6 cellular contexts compared by ENCODE assay signal in genomic region chr17:48625502-48626201, GRCh38. TPM values are rescaled to one million over a fixed set of nuclear protein-coding genes. Genes with fewer than 3 reads are reported as not detected.
A peak's percentile ranks its signal among the peaks of the same experiment; 100 is the strongest.
DNase-seq lines count a peak whose midpoint lies in the region; ATAC-seq and TF ChIP-seq lines count a peak whose summit lies in the region.

No MANE protein-coding gene starts in this region.

- H3K36me3 Mint-ChIP-seq in natural killer cell: no peaks in the 10 kb centered on the region

- H3K4me1 Mint-ChIP-seq in natural killer cell: peaks cover 18 to 20% of the 10 kb centered on the region in 2 donors

- peak overlapping the region; percentile 89 for H3K4me3 Mint-ChIP-seq in natural killer cell

- ATAC-seq in natural killer cell (peak; percentile 58 to 75 (median 71)), GM18870 (IDR thresholded peaks at IDR 0.05; ENCODE audit: unreplicated experiment) (no peak)

- H3K27me3 Mint-ChIP-seq in natural killer cell (ENCODE audit: low read depth in 2 of 2): peaks cover 81 to 86% of the 10 kb centered on the region in 2 donors

- DNase-seq in stimulated activated CD4-positive, alpha-beta T cell treated with anti-CD3 and anti-CD28 coated beads, Interleukin-12 subunit alpha, Interleukin-12 subunit beta, amount 100 ng/mL, for 4 hours: peak; percentile 50
- no peak for DNase-seq in stimulated activated CD4-positive, alpha-beta T cell treated with anti-CD3 and anti-CD28 coated beads, Interleukin-1b, Interleukin-23, amount 100 ng/mL, for 48 hours
- DNase-seq in astrocyte of the hippocampus (ENCODE audit: low read depth, low spot score) (peak; percentile 29), natural killer cell (peak; percentile 39), SKM-1 (lab: John Stamatoyannopoulos, UW; ENCODE audit: unreplicated experiment) (no peak)

- no peak for TF ChIP-seq CTCF in natural killer cell (IDR thresholded peaks at IDR 0.05)

- H3K9me3 Mint-ChIP-seq in natural killer cell: no peaks in the 10 kb centered on the region

- H3K27ac Mint-ChIP-seq in natural killer cell: peak overlapping the region in 1 of 2 donors; percentile 84

- intact Hi-C loops in natural killer cell (cut with micrococcal nuclease): no loop called here

RNA-seq across cellular contexts. Expression of gene HOXB9, which starts 0.5 kb away (rescaled TPM):
- total RNA-seq in natural killer cell: 1 to 10 TPM in 1 of 3 donors, under 1 TPM in 2; 0.12 to 1.0 (median 0.18) TPM

RNA-seq across cellular contexts. Expression of gene HOXB8, which starts 10.6 kb away (rescaled TPM):
- total RNA-seq in natural killer cell: not detected

RNA-seq across cellular contexts. Expression of gene HOXB7, which starts 14.8 kb away (rescaled TPM):
- 1 to 10 TPM in 1 of 3 donors, under 1 TPM in 2; 0.45 to 1.4 (median 0.97) TPM for total RNA-seq in natural killer cell

RNA-seq across cellular contexts. Expression of gene HOXB6, which starts 20.9 kb away (rescaled TPM):
- not detected for total RNA-seq in natural killer cell

RNA-seq across cellular contexts. Expression of gene HOXB5, which starts 32.1 kb away (rescaled TPM):
- total RNA-seq in natural killer cell: not detected

Comparison
In these comparisons a context has a peak if more than half of its experiments do, and no peak if none do; other contexts are left out.
1. DNase-seq: peak in stimulated activated CD4-positive, alpha-beta T cell treated with anti-CD3 and anti-CD28 coated beads, Interleukin-12 subunit alpha, Interleukin-12 subunit beta, amount 100 ng/mL, for 4 hours (single experiment), astrocyte of the hippocampus (single experiment) and natural killer cell (single experiment); none in stimulated activated CD4-positive, alpha-beta T cell treated with anti-CD3 and anti-CD28 coated beads, Interleukin-1b, Interleukin-23, amount 100 ng/mL, for 48 hours (single experiment) and SKM-1 (single experiment).